Comparison of ENCODE assay signal across 1 cellular context in genomic region chr15:62896969-62897486, GRCh38.
A peak's percentile ranks its signal among the peaks of the same experiment; 100 is the strongest.
TF ChIP-seq lines count a peak whose summit lies in the region.

No MANE protein-coding gene starts in this region.

TF ChIP-seq in HepG2, 621 proteins besides CTCF, POLR2A, EP300 and RAD21 (continued from another document and continues in another):
- TF ChIP-seq KLF15 (CRISPR knock-in tag; IDR thresholded peaks at IDR 0.05; ENCODE audit: borderline replicate concordance) (no peak), STAG1 (CRISPR knock-in tag; IDR thresholded peaks at IDR 0.05) (no peak), ZHX1 (CRISPR knock-in tag; IDR thresholded peaks at IDR 0.05; ENCODE audit: low read depth) (no peak), SIX1 (CRISPR knock-in tag; IDR thresholded peaks at IDR 0.05; ENCODE audit: borderline replicate concordance) (no peak), RAD51 (IDR thresholded peaks at IDR 0.05; ENCODE audit: borderline replicate concordance) (no peak), AHR (CRISPR knock-in tag; IDR thresholded peaks at IDR 0.05) (no peak), SIX4 (CRISPR knock-in tag; IDR thresholded peaks at IDR 0.05) (no peak), ZNF773 (CRISPR knock-in tag; IDR thresholded peaks at IDR 0.05; ENCODE audit: borderline replicate concordance) (no peak), ELF1 (CRISPR knock-in tag; IDR thresholded peaks at IDR 0.05) (no peak), ZNF850 (CRISPR knock-in tag; conservative IDR thresholded peaks at IDR 0.05) (no peak), CREB1 (IDR thresholded peaks at IDR 0.05) (peak; percentile 74), CREB1 (CRISPR knock-in tag; IDR thresholded peaks at IDR 0.05) (peak; percentile 65), ZNF747 (CRISPR knock-in tag; IDR thresholded peaks at IDR 0.05; ENCODE audit: borderline replicate concordance) (no peak), MED13 (CRISPR knock-in tag; IDR thresholded peaks at IDR 0.05) (no peak), ISL2 (CRISPR knock-in tag; IDR thresholded peaks at IDR 0.05) (peak; percentile 45; the same call in 1 of the 2 replicates), ZNF468 (CRISPR knock-in tag; IDR thresholded peaks at IDR 0.05) (no peak), PHF5A (CRISPR knock-in tag; IDR thresholded peaks at IDR 0.05; ENCODE audit: low read depth, unreplicated experiment) (no peak), DBP (CRISPR knock-in tag; IDR thresholded peaks at IDR 0.05; ENCODE audit: not compliant biosample characterization) (no peak), ZSCAN22 (CRISPR knock-in tag; IDR thresholded peaks at IDR 0.05) (no peak), BRF2 (CRISPR knock-in tag; IDR thresholded peaks at IDR 0.05) (no peak), E2F2 (CRISPR knock-in tag; IDR thresholded peaks at IDR 0.05; ENCODE audit: borderline replicate concordance) (no peak), GLMP (CRISPR knock-in tag; IDR thresholded peaks at IDR 0.05; ENCODE audit: borderline replicate concordance) (no peak), MED1 (CRISPR knock-in tag; IDR thresholded peaks at IDR 0.05) (peak; percentile 58), U2AF2 (IDR thresholded peaks at IDR 0.05; ENCODE audit: low read depth, low read length) (no peak), ZNF619 (CRISPR knock-in tag; IDR thresholded peaks at IDR 0.05) (no peak), IRF2 (CRISPR knock-in tag; IDR thresholded peaks at IDR 0.05) (no peak), TERF1 (CRISPR knock-in tag; IDR thresholded peaks at IDR 0.05) (no peak), ZGPAT (CRISPR knock-in tag; IDR thresholded peaks at IDR 0.05) (peak; percentile 65; the same call in 1 of the 2 replicates), ZBTB3 (CRISPR knock-in tag; IDR thresholded peaks at IDR 0.05; ENCODE audit: borderline replicate concordance, low read depth) (no peak), MAF1 (CRISPR knock-in tag; IDR thresholded peaks at IDR 0.05; ENCODE audit: borderline replicate concordance) (no peak), ZNF543 (CRISPR knock-in tag; IDR thresholded peaks at IDR 0.05) (0 out of 2 replicates have a peak, but pooled peaks have one; percentile 14), ZNF674 (CRISPR knock-in tag; IDR thresholded peaks at IDR 0.05; ENCODE audit: low read depth) (no peak), HINFP (CRISPR knock-in tag; IDR thresholded peaks at IDR 0.05; ENCODE audit: low read depth) (no peak), PBX2 (CRISPR knock-in tag; IDR thresholded peaks at IDR 0.05) (no peak), HIVEP1 (CRISPR knock-in tag; IDR thresholded peaks at IDR 0.05) (no peak), SRY (CRISPR knock-in tag; IDR thresholded peaks at IDR 0.05) (no peak), SNRNP70 (IDR thresholded peaks at IDR 0.05; ENCODE audit: low read depth, low read length) (no peak), ZNF383 (CRISPR knock-in tag; IDR thresholded peaks at IDR 0.05; ENCODE audit: borderline replicate concordance) (no peak), ZNF281 (CRISPR knock-in tag; IDR thresholded peaks at IDR 0.05; ENCODE audit: borderline replicate concordance) (no peak), GATAD2A (CRISPR knock-in tag; IDR thresholded peaks at IDR 0.05) (peak; percentile 54), SALL2 (CRISPR knock-in tag; IDR thresholded peaks at IDR 0.05) (no peak), NR3C1 (CRISPR knock-in tag; IDR thresholded peaks at IDR 0.05) (no peak), ZNF296 (CRISPR knock-in tag; conservative IDR thresholded peaks at IDR 0.05) (0 out of 2 replicates have a peak, but pooled peaks have one; percentile 48), ESRRA (CRISPR knock-in tag; IDR thresholded peaks at IDR 0.05; ENCODE audit: low read depth) (no peak), NCOA5 (CRISPR knock-in tag; IDR thresholded peaks at IDR 0.05) (no peak), XRCC5 (optimal IDR thresholded peaks at IDR 0.05; ENCODE audit: low read length) (no peak), MEIS2 (CRISPR knock-in tag; IDR thresholded peaks at IDR 0.05) (0 out of 2 replicates have a peak, but pooled peaks have one; percentile 37), GTF3A (CRISPR knock-in tag; conservative IDR thresholded peaks at IDR 0.05) (no peak), ATF7 (IDR thresholded peaks at IDR 0.05) (no peak), ATF7 (CRISPR knock-in tag; IDR thresholded peaks at IDR 0.05) (no peak), PATZ1 (CRISPR knock-in tag; IDR thresholded peaks at IDR 0.05) (peak; percentile 67), ZSCAN21 (CRISPR knock-in tag; IDR thresholded peaks at IDR 0.05; ENCODE audit: borderline replicate concordance) (no peak), ZNF564 (CRISPR knock-in tag; IDR thresholded peaks at IDR 0.05) (no peak), FOXO1 (CRISPR knock-in tag; IDR thresholded peaks at IDR 0.05) (peak; percentile 33; the same call in 1 of the 2 replicates), MAFF (IDR thresholded peaks at IDR 0.05; ENCODE audit: low read depth, low read length) (peak; percentile 35; the same call in 1 of the 2 replicates), ZNF354B (CRISPR knock-in tag; IDR thresholded peaks at IDR 0.05) (no peak)
